Comparison of ENCODE assay signal across 1 cellular context in genomic region chr3:61690016-61690415, GRCh38.
TF ChIP-seq lines count a peak whose summit lies in the region.

No MANE protein-coding gene starts in this region.

TF ChIP-seq in WTC11, 78 proteins besides CTCF, POLR2A, EP300 and RAD21 (continued from another document):
- TF ChIP-seq, protein P1, sequence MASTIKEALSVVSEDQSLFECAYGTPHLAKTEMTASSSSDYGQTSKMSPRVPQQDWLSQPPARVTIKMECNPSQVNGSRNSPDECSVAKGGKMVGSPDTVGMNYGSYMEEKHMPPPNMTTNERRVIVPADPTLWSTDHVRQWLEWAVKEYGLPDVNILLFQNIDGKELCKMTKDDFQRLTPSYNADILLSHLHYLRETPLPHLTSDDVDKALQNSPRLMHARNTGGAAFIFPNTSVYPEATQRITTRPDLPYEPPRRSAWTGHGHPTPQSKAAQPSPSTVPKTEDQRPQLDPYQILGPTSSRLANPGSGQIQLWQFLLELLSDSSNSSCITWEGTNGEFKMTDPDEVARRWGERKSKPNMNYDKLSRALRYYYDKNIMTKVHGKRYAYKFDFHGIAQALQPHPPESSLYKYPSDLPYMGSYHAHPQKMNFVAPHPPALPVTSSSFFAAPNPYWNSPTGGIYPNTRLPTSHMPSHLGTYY (CRISPR knock-in tag; IDR thresholded peaks at IDR 0.05) = no peak
- TF ChIP-seq HMGA2 (CRISPR knock-in tag; IDR thresholded peaks at IDR 0.05) = no peak
- no peak for TF ChIP-seq NFYB (CRISPR knock-in tag; conservative IDR thresholded peaks at IDR 0.05; ENCODE audit: low read depth)
- TF ChIP-seq AR (CRISPR knock-in tag; IDR thresholded peaks at IDR 0.05) = no peak
- TF ChIP-seq, protein P2, sequence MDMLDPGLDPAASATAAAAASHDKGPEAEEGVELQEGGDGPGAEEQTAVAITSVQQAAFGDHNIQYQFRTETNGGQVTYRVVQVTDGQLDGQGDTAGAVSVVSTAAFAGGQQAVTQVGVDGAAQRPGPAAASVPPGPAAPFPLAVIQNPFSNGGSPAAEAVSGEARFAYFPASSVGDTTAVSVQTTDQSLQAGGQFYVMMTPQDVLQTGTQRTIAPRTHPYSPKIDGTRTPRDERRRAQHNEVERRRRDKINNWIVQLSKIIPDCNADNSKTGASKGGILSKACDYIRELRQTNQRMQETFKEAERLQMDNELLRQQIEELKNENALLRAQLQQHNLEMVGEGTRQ (CRISPR knock-in tag; IDR thresholded peaks at IDR 0.05) = no peak
- no peak for TF ChIP-seq NR2C2 (CRISPR knock-in tag; IDR thresholded peaks at IDR 0.05)
- no peak for TF ChIP-seq ZNF263 (CRISPR knock-in tag; IDR thresholded peaks at IDR 0.05; ENCODE audit: low read depth)
